Comparison of ENCODE assay signal across 13 cellular contexts in genomic region chr7:80858141-80858903, GRCh38.
A peak's percentile ranks its signal among the peaks of the same experiment; 100 is the strongest.
DNase-seq lines count a peak whose midpoint lies in the region; ATAC-seq and TF ChIP-seq lines count a peak whose summit lies in the region.
"Had no signal": no experiment of that assay in that cellular context is flagged by ENCODE, and none has a peak within 500 bp of the region (broad histone marks: within the 10 kb centered on the region; RNA-seq: fewer than 3 reads in every experiment).

No MANE protein-coding gene starts in this region.

- TF ChIP-seq POLR2A in stomach (IDR thresholded peaks at IDR 0.05) = no peak

- no peak for TF ChIP-seq CTCF in stomach (IDR thresholded peaks at IDR 0.05)

- intact Hi-C loops in stomach (cut with DNase I; ENCODE audit: low total_unique reads) = no loop called here

- DNase-seq in DMS153 (lab: John Stamatoyannopoulos, UW) = peak; percentile 4
- no peak for DNase-seq in DMS153 treated with DMSO at 0.1 percent for 48 hours (lab: John Stamatoyannopoulos, UW; ENCODE audit: unreplicated experiment)
- peak; percentile 14 for DNase-seq in NCI-H774 (lab: John Stamatoyannopoulos, UW)
- DNase-seq in fibroblast of gingiva (ENCODE audit: low read depth) = peak; percentile 14
- no peak for DNase-seq in stomach
- no peak for DNase-seq in activated T-cell treated with anti-CD3 and anti-CD28 coated beads, Interleukin-2, amount 50 U/mL, for 1 hour
- no peak for DNase-seq in activated CD8-positive, alpha-beta T cell treated with anti-CD3 and anti-CD28 coated beads, Interleukin-2, amount 10 ng/mL, durations not matched to agents 7 days and 5 days
- no peak for DNase-seq in substantia nigra (lab: John Stamatoyannopoulos, UW)
- DNase-seq: activated gamma-delta T cell treated with Interleukin-2 at 50 U/mL for 16 hours; lower lobe of right lung; NCI-H446; stimulated activated CD4-positive, alpha-beta T cell treated with anti-CD3 and anti-CD28 coated beads, Interleukin-15, amount 100 ng/mL, for 24 hours; upper lobe of left lung had no signal

- H3K36me3 Mint-ChIP-seq in activated CD8-positive, alpha-beta T cell treated with anti-CD3 and anti-CD28 coated beads, Interleukin-2, amount 10 ng/mL, durations not matched to agents 7 days and 5 days (ENCODE audit: low read depth) = no peaks in the 10 kb centered on the region

- H3K27me3 Mint-ChIP-seq in activated CD8-positive, alpha-beta T cell treated with anti-CD3 and anti-CD28 coated beads, Interleukin-2, amount 10 ng/mL, durations not matched to agents 7 days and 5 days (ENCODE audit: low read depth) = no peaks in the 10 kb centered on the region

- CTCF ChIA-PET in activated CD8-positive, alpha-beta T cell treated with anti-CD3 and anti-CD28 coated beads, Interleukin-2, amount 10 ng/mL, durations not matched to agents 7 days and 5 days (lab: Charles Lee) = no interaction called here

- peaks cover 0 to 25% (median 14%) of the 10 kb centered on the region in 4 donors for H3K4me1 ChIP-seq in stomach

- 27 to 46% (median 29%) methylated on average over 3 of the region's 3 CpGs for WGBS in stomach, 5 donors

- no peak for TF ChIP-seq EP300 in stomach (IDR thresholded peaks at IDR 0.05)

- no peaks in the 10 kb centered on the region for H3K9me3 ChIP-seq in stomach
- H3K9me3 ChIP-seq: lower lobe of right lung, upper lobe of left lung had no signal

- peak overlapping the region in 4 of 5 donors; percentile 56 to 77 (median 69) for H3K27ac ChIP-seq in stomach
- no peak overlapping the region for H3K27ac ChIP-seq in substantia nigra (ENCODE audit: low read depth, low read length, poor library complexity, severe bottlenecking)
- H3K27ac ChIP-seq: lower lobe of right lung had no signal

- H3K27me3 ChIP-seq in stomach = no peaks in the 10 kb centered on the region
- H3K27me3 ChIP-seq: upper lobe of left lung had no signal

- no peaks in the 10 kb centered on the region for H3K9me3 Mint-ChIP-seq in activated CD8-positive, alpha-beta T cell treated with anti-CD3 and anti-CD28 coated beads, Interleukin-2, amount 10 ng/mL, durations not matched to agents 7 days and 5 days (ENCODE audit: insufficient read depth)

- no peak for ATAC-seq in activated CD8-positive, alpha-beta T cell treated with anti-CD3 and anti-CD28 coated beads, Interleukin-2, amount 10 ng/mL, durations not matched to agents 7 days and 5 days

- no peak overlapping the region for H3K27ac Mint-ChIP-seq in activated CD8-positive, alpha-beta T cell treated with anti-CD3 and anti-CD28 coated beads, Interleukin-2, amount 10 ng/mL, durations not matched to agents 7 days and 5 days

- no peak overlapping the region for H3K4me3 ChIP-seq in stomach
- H3K4me3 ChIP-seq: lower lobe of right lung, upper lobe of left lung had no signal

- POLR2A ChIA-PET in activated CD8-positive, alpha-beta T cell treated with anti-CD3 and anti-CD28 coated beads, Interleukin-2, amount 10 ng/mL, durations not matched to agents 7 days and 5 days (lab: Charles Lee) = no interaction called here

- no peak overlapping the region for H3K4me3 Mint-ChIP-seq in activated CD8-positive, alpha-beta T cell treated with anti-CD3 and anti-CD28 coated beads, Interleukin-2, amount 10 ng/mL, durations not matched to agents 7 days and 5 days

- H3K36me3 ChIP-seq in stomach = no peaks in the 10 kb centered on the region
- H3K36me3 ChIP-seq: lower lobe of right lung, upper lobe of left lung had no signal

- H3K4me1 Mint-ChIP-seq in activated CD8-positive, alpha-beta T cell treated with anti-CD3 and anti-CD28 coated beads, Interleukin-2, amount 10 ng/mL, durations not matched to agents 7 days and 5 days (ENCODE audit: low read depth) = no peaks in the 10 kb centered on the region

Comparison
In these comparisons a context has a peak if more than half of its experiments do, and no peak if none do; other contexts are left out.
1. DNase-seq: peak in DMS153 (single experiment), NCI-H774 (single experiment) and fibroblast of gingiva (single experiment); none in DMS153 treated with DMSO at 0.1 percent for 48 hours (single experiment), stomach (single experiment), activated T-cell treated with anti-CD3 and anti-CD28 coated beads, Interleukin-2, amount 50 U/mL, for 1 hour (single experiment), activated CD8-positive, alpha-beta T cell treated with anti-CD3 and anti-CD28 coated beads, Interleukin-2, amount 10 ng/mL, durations not matched to agents 7 days and 5 days (single experiment) and substantia nigra (0 of 49).